In genomic region chr6:126145386-126145785, GRCh38 we compare ENCODE assay signal across 25 cellular contexts.
DNase-seq lines count a peak whose midpoint lies in the region; ATAC-seq, FAIRE-seq and TF ChIP-seq lines count a peak whose summit lies in the region.
"Had no signal": no experiment of that assay in that cellular context is flagged by ENCODE, and none has a peak within 500 bp of the region (broad histone marks: within the 10 kb centered on the region; RNA-seq: fewer than 3 reads in every experiment).

No MANE protein-coding gene starts in this region.

- H3K4me3 Mint-ChIP-seq in endodermal cell (no peak overlapping the region), nephron progenitor cell (peak overlapping the region; percentile 1)
- H3K4me3 Mint-ChIP-seq: CD8-positive, alpha-beta T cell; IgD-negative memory B cell had no signal

- H3K27ac Mint-ChIP-seq in endodermal cell (no peak overlapping the region), nephron progenitor cell (peak overlapping the region; percentile 89)
- H3K27ac Mint-ChIP-seq: CD8-positive, alpha-beta T cell; IgD-negative memory B cell had no signal

- H4K20me1 ChIP-seq in HepG2 (ENCODE audit: insufficient read depth, low read length): no peaks in the 10 kb centered on the region

- no peak overlapping the region for H3K9ac ChIP-seq in endodermal cell (ENCODE audit: extremely low read depth, low read length, poor library complexity, severe bottlenecking)
- no peak overlapping the region for H3K9ac ChIP-seq in HepG2 (ENCODE audit: insufficient read depth, low read depth, low read length)

- DNase-seq in H7 (peak; percentile 6), NCI-H446 (lab: John Stamatoyannopoulos, UW) (peak; percentile 11 to 56), endodermal cell (no peak), nephron progenitor cell (peak; percentile 18), HepG2 (ENCODE audit: low spot score) (no peak), NCI-H2107 (lab: John Stamatoyannopoulos, UW) (no peak)
- DNase-seq: C1 segment of cervical spinal cord; Caco-2; CD8-positive, alpha-beta T cell; DMS 273 treated with DMSO at 0.1 percent for 48 hours; DMS79; EL; GF-D8; NCI-H1092; NCI-H1417 treated with DMSO at 0.1 percent for 48 hours; NCI-H1694 treated with DMSO at 0.1 percent for 48 hours; NCI-H2081; NCI-H524; Right ventricle myocardium superior; RPMI8226; T-helper 2 cell had no signal

- H3K27me3 Mint-ChIP-seq in endodermal cell (ENCODE audit: insufficient read depth) (no peaks in the 10 kb centered on the region), nephron progenitor cell (ENCODE audit: low read depth, poor library complexity) (no peaks in the 10 kb centered on the region)
- H3K27me3 Mint-ChIP-seq: IgD-negative memory B cell had no signal

- POLR2A ChIA-PET in HepG2 (lab: Yijun Ruan, JAX): no interaction called here

- TF ChIP-seq CTCF in endodermal cell (conservative IDR thresholded peaks at IDR 0.05): no peak
- TF ChIP-seq CTCF in nephron progenitor cell (IDR thresholded peaks at IDR 0.05): no peak
- TF ChIP-seq CTCF in HepG2 (CRISPR knock-in tag; IDR thresholded peaks at IDR 0.05): no peak

- no peaks in the 10 kb centered on the region for H3K27me3 ChIP-seq in H7 (ENCODE audit: control insufficient read depth, insufficient read depth, low read length)
- H3K27me3 ChIP-seq in endodermal cell (ENCODE audit: control insufficient read depth, insufficient read depth, low read length, poor library complexity, severe bottlenecking): peaks cover 17% of the 10 kb centered on the region
- H3K27me3 ChIP-seq in HepG2 (ENCODE audit: control insufficient read depth in 1 of 2, insufficient read depth in 2 of 2, low read length in 2 of 2): no peaks in the 10 kb centered on the region
- H3K27me3 ChIP-seq: SJSA1 had no signal

- H3K9me3 ChIP-seq in endodermal cell (ENCODE audit: control insufficient read depth, low read length): peaks cover under 1% of the 10 kb centered on the region
- no peaks in the 10 kb centered on the region for H3K9me3 ChIP-seq in HepG2 (ENCODE audit: low read length)
- H3K9me3 ChIP-seq: SJSA1 had no signal

- no peaks in the 10 kb centered on the region for H3K36me3 ChIP-seq in H7 (replicated peaks; ENCODE audit: control insufficient read depth, insufficient read depth, low read length)
- H3K36me3 ChIP-seq in endodermal cell (ENCODE audit: control insufficient read depth, insufficient read depth, low read length): no peaks in the 10 kb centered on the region
- no peaks in the 10 kb centered on the region for H3K36me3 ChIP-seq in HepG2 (replicated peaks in 1 of 2; ENCODE audit: control insufficient read depth in 1 of 2, insufficient read depth in 2 of 2, low read length in 2 of 2)
- H3K36me3 ChIP-seq: SJSA1 had no signal

- H3K4me1 Mint-ChIP-seq in endodermal cell: no peaks in the 10 kb centered on the region
- H3K4me1 Mint-ChIP-seq in nephron progenitor cell: peaks cover 53% of the 10 kb centered on the region
- H3K4me1 Mint-ChIP-seq: IgD-negative memory B cell had no signal

- ATAC-seq in HepG2: no peak
- no peak for ATAC-seq in HG03135 (IDR thresholded peaks at IDR 0.05; ENCODE audit: unreplicated experiment)
- ATAC-seq: CD8-positive, alpha-beta T cell had no signal

- no peak for TF ChIP-seq RAD21 in HepG2 (CRISPR knock-in tag; IDR thresholded peaks at IDR 0.05)

- TF ChIP-seq POLR2A in HepG2 (IDR thresholded peaks at IDR 0.05; ENCODE audit: insufficient read depth in 1 of 2, low read depth in 2 of 2, low read length in 2 of 2): no peak

- H3K9me3 Mint-ChIP-seq in endodermal cell: no peaks in the 10 kb centered on the region
- peaks cover 7% of the 10 kb centered on the region for H3K9me3 Mint-ChIP-seq in nephron progenitor cell
- H3K9me3 Mint-ChIP-seq: IgD-negative memory B cell had no signal

- intact Hi-C loops in HepG2 (cut with micrococcal nuclease; ENCODE audit: unreplicated experiment): no loop called here

- H3K4me1 ChIP-seq in endodermal cell (ENCODE audit: control insufficient read depth, insufficient read depth, low read length): no peaks in the 10 kb centered on the region
- H3K4me1 ChIP-seq in HepG2 (ENCODE audit: insufficient read depth, low read length): no peaks in the 10 kb centered on the region
- H3K4me1 ChIP-seq: SJSA1 had no signal

- in situ Hi-C loops in HepG2 (cut with HindIII; ENCODE audit: extremely low pct_ligation_motif_present, low pct_unique_long_range_greater_than_20kb): no loop called here

- H3K27ac ChIP-seq in endodermal cell (ENCODE audit: low read depth, low read length): peak overlapping the region; percentile 81
- H3K27ac ChIP-seq in HepG2 (ENCODE audit: extremely low read length, insufficient read depth, low read length): no peak overlapping the region
- H3K27ac ChIP-seq: SJSA1 had no signal

- H3K4me2 ChIP-seq in HepG2 (ENCODE audit: low read depth, low read length): no peak overlapping the region

- 72 to 80% methylated on average over 2 to 6 of the region's 6 CpGs for WGBS in endodermal cell (ENCODE audit: insufficient coverage in 1 of 2, insufficient read length in 1 of 2), 2 experiments
- WGBS in HepG2 (ENCODE audit: low lambda C conversion rate): 96% methylated on average over 6 of the region's 6 CpGs

- BruUV-seq in HepG2 (replicated peaks; lab: Mats Ljungman, UMichigan): no TSS peak

- TF ChIP-seq EP300 in HepG2 (IDR thresholded peaks at IDR 0.05; ENCODE audit: low read depth in 2 of 2, low read length in 2 of 2): no peak
- TF ChIP-seq EP300 in HepG2 (CRISPR knock-in tag; IDR thresholded peaks at IDR 0.05; ENCODE audit: borderline replicate concordance): no peak

- CTCF ChIA-PET in HepG2 (lab: Yijun Ruan, JAX; ENCODE audit: low intra/inter-chr PET ratio, low total read pairs): no interaction called here

- H3K36me3 Mint-ChIP-seq in endodermal cell (ENCODE audit: low read depth): no peaks in the 10 kb centered on the region
- H3K36me3 Mint-ChIP-seq in nephron progenitor cell (ENCODE audit: low read depth): peaks cover 6% of the 10 kb centered on the region
- H3K36me3 Mint-ChIP-seq: CD8-positive, alpha-beta T cell; IgD-negative memory B cell had no signal

- H2AFZ ChIP-seq in HepG2 (ENCODE audit: low read length): no peak overlapping the region

- no peak for FAIRE-seq in HepG2 (lab: Jason Lieb, UNC)
- FAIRE-seq: GM12891 had no signal

- no peaks in the 10 kb centered on the region for H3K79me2 ChIP-seq in HepG2 (ENCODE audit: insufficient read depth, low read length)

- H3K4me3 ChIP-seq in H7 (ENCODE audit: insufficient read depth, low read depth, low read length) (no peak overlapping the region), endodermal cell (ENCODE audit: low read length) (no peak overlapping the region), HepG2 (replicated peaks in 1 of 3; ENCODE audit: insufficient read depth in 1 of 3, low read depth in 2 of 3, low read length in 3 of 3) (no peak overlapping the region)
- H3K4me3 ChIP-seq: SJSA1 had no signal

TF ChIP-seq in HepG2, 621 proteins besides CTCF, POLR2A, EP300 and RAD21:
- TF ChIP-seq HNF4A (CRISPR knock-in tag; IDR thresholded peaks at IDR 0.05): no peak
- no peak for TF ChIP-seq MIER3 (CRISPR knock-in tag; IDR thresholded peaks at IDR 0.05; ENCODE audit: borderline replicate concordance)
- TF ChIP-seq TGIF2 (CRISPR knock-in tag; IDR thresholded peaks at IDR 0.05): no peak
- TF ChIP-seq SMC3 (IDR thresholded peaks at IDR 0.05; ENCODE audit: low read length): no peak
- TF ChIP-seq AFF4 (CRISPR knock-in tag; IDR thresholded peaks at IDR 0.05): no peak
- no peak for TF ChIP-seq CCDC6 (CRISPR knock-in tag; IDR thresholded peaks at IDR 0.05)
- no peak for TF ChIP-seq RAD51 (IDR thresholded peaks at IDR 0.05; ENCODE audit: borderline replicate concordance)
- no peak for TF ChIP-seq NFKBIZ (CRISPR knock-in tag; IDR thresholded peaks at IDR 0.05)

Comparison
In these comparisons a context has a peak if more than half of its experiments do, and no peak if none do; other contexts are left out.
1. DNase-seq: peak in H7 (single experiment), NCI-H446 (2 of 2) and nephron progenitor cell (single experiment); none in endodermal cell (single experiment), HepG2 (single experiment) and NCI-H2107 (single experiment).